35 cellular contexts compared by ENCODE assay signal in the genomic region with DNA sequence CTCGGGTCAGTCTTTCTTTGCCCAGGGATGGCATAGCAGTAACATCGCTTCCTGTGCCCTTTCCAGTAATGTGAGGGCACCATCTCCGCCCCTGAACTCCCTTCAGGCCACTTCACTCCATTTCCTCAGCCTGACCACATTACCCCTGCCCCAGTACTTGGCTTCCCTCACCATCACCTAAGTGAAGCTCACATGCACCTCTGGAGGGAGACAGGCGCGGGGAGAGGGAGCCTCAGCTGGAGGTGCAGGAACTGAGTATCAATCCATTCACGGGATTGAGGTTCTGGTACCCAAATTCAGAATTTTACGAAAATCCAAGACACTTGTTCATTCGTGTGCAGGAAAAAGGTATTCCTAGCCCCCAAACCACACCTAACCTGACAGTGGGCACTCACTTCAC.
"Had no signal": no experiment of that assay in that cellular context is flagged by ENCODE, and none has a peak within 500 bp of the region (broad histone marks: within the 10 kb centered on the region; RNA-seq: fewer than 3 reads in every experiment).

No MANE protein-coding gene starts in this region.

- H3K4me2 ChIP-seq: KMS-11 had no signal

- H3K36me3 ChIP-seq: MG63 had no signal

- H3K9me3 ChIP-seq: MG63 had no signal

- H3K4me3 ChIP-seq: MG63 had no signal

- H3K27ac ChIP-seq: KMS-11 had no signal

- DNase-seq: Karpas-422, Kasumi-1, KBM-7, KG1, MG63, MM.1S, MV-4-11, NCI-H1048, NCI-H1092, NCI-H1092 treated with DMSO at 0.1 percent for 48 hours, NCI-H1105, NCI-H1105 treated with DMSO at 0.1 percent for 48 hours, NCI-H1417, NCI-H1417 treated with DMSO at 0.1 percent for 48 hours, NCI-H1436, NCI-H1436 treated with DMSO at 0.1 percent for 48 hours, NCI-H146, NCI-H1694, NCI-H1694 treated with DMSO at 0.1 percent for 48 hours, NCI-H187, NCI-H187 treated with DMSO at 0.1 percent for 48 hours, NCI-H1930, NCI-H2029, NCI-H2029 treated with DMSO at 0.1 percent for 48 hours, NCI-H2081, NCI-H2081 treated with DMSO at 0.1 percent for 48 hours, NCI-H2107, NCI-H2171, NCI-H2171 treated with DMSO at 0.1 percent for 48 hours, NCI-H2227 treated with DMSO at 0.1 percent for 48 hours, NCI-H226, NCI-H345, NCI-H446, NCI-H446 treated with DMSO at 0.1 percent for 48 hours had no signal

- H3K27me3 ChIP-seq: MG63 had no signal
